In the genomic region with DNA sequence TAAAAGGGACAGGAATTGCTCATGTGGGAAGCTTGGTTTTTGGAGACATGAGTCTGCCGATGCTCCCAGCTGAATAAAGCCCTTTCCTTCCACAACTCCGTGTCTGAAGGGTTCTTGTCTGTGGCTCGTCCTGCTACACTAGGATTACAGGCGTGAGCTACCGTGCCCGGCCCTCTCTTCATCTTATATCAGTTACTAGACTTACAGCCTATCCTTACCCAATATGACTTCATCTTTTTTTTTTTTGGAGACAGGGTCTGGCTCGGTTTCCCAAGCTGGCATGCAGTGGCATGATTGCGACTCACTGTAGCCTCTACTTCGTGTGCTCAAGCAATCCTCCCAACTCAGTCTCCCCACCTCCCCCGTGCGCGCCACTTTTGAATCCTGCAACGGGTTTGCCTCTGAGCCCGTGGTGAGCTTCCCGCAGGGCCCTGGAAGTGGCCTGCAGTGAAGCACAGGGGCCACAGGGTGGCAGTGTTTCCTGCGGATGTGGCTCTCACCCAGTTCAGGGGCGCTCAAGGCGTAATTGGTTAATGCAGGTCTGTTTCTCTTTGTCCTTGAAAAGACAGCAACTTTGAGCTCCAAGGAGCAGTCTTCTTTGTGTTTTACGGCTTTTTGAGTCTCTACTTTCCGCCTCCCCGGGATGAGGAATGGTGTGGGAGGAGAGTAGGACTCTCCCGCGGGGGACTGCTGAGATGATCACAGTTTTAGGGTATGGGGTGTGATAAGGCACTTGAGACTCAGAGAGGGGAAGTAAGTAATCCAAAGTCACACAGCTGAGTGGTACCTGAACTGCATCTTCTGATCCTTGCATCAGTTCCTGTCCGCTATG, we compare ENCODE assay signal across 7 cellular contexts. TPM values are rescaled to one million over a fixed set of nuclear protein-coding genes. Genes with fewer than 3 reads are reported as not detected.
A peak's percentile ranks its signal among the peaks of the same experiment; 100 is the strongest.
DNase-seq lines count a peak whose midpoint lies in the region; ATAC-seq and TF ChIP-seq lines count a peak whose summit lies in the region.

No MANE protein-coding gene starts in this region.

- no peak overlapping the region for H3K4me2 ChIP-seq in OCI-LY1 (ENCODE audit: low read length)

- DNase-seq in HPDE6-E6E7 (ENCODE audit: extremely low spot score) (peak; percentile 69), activated T-cell treated with anti-CD3 and anti-CD28 coated beads for 4 hours (peak; percentile 59)
- peak; percentile 66 to 72 for DNase-seq in stimulated activated naive CD8-positive, alpha-beta T cell treated with anti-CD3 and anti-CD28 coated beads, Interleukin-15, amount 100 ng/mL, for 72 hours

- H3K4me1 Mint-ChIP-seq in nephron: no peaks in the 10 kb centered on the region
- peaks cover 11% of the 10 kb centered on the region for H3K4me1 Mint-ChIP-seq in stimulated activated naive CD8-positive, alpha-beta T cell treated with anti-CD3 and anti-CD28 coated beads, Interleukin-15, amount 100 ng/mL, for 72 hours

- no peaks in the 10 kb centered on the region for H3K36me3 ChIP-seq in OCI-LY1 (ENCODE audit: insufficient read depth, low read length)

- H3K9me3 Mint-ChIP-seq in nephron: no peaks in the 10 kb centered on the region
- no peaks in the 10 kb centered on the region for H3K9me3 Mint-ChIP-seq in stimulated activated naive CD8-positive, alpha-beta T cell treated with anti-CD3 and anti-CD28 coated beads, Interleukin-15, amount 100 ng/mL, for 72 hours

- no peaks in the 10 kb centered on the region for H4K20me1 ChIP-seq in OCI-LY1 (ENCODE audit: insufficient read depth, low read length)

- ATAC-seq in esophagus mucosa: peak; percentile 90
- ATAC-seq in stimulated activated naive CD8-positive, alpha-beta T cell treated with anti-CD3 and anti-CD28 coated beads, Interleukin-15, amount 100 ng/mL, for 72 hours: peak; percentile 94

- H3K4me1 ChIP-seq in OCI-LY1 (ENCODE audit: insufficient read depth, low read length, severe bottlenecking): no peaks in the 10 kb centered on the region

- H2AFZ ChIP-seq in OCI-LY1 (ENCODE audit: low read length): no peak overlapping the region

- peak overlapping the region in 1 of 3 experiments; percentile 10 for H3K4me3 Mint-ChIP-seq in nephron
- H3K4me3 Mint-ChIP-seq in stimulated activated naive CD8-positive, alpha-beta T cell treated with anti-CD3 and anti-CD28 coated beads, Interleukin-15, amount 100 ng/mL, for 72 hours: peak overlapping the region; percentile 62

- no peaks in the 10 kb centered on the region for H3F3A ChIP-seq in OCI-LY1 (ENCODE audit: insufficient read depth, low read length)

- peaks cover 15% of the 10 kb centered on the region for H3K27me3 Mint-ChIP-seq in nephron (ENCODE audit: low read depth)
- peaks cover 21% of the 10 kb centered on the region for H3K27me3 Mint-ChIP-seq in stimulated activated naive CD8-positive, alpha-beta T cell treated with anti-CD3 and anti-CD28 coated beads, Interleukin-15, amount 100 ng/mL, for 72 hours

- H3K9ac ChIP-seq in OCI-LY1 (ENCODE audit: low read length): no peak overlapping the region

- no peaks in the 10 kb centered on the region for H3K9me3 ChIP-seq in OCI-LY1 (ENCODE audit: low read length)

- H3K27ac Mint-ChIP-seq in nephron: no peak overlapping the region
- no peak overlapping the region for H3K27ac Mint-ChIP-seq in stimulated activated naive CD8-positive, alpha-beta T cell treated with anti-CD3 and anti-CD28 coated beads, Interleukin-15, amount 100 ng/mL, for 72 hours

- H3K4me3 ChIP-seq in GM12875 (ENCODE audit: low read depth, low read length) (no peak overlapping the region), OCI-LY1 (ENCODE audit: low read depth, low read length, poor library complexity, severe bottlenecking) (no peak overlapping the region)

- no peaks in the 10 kb centered on the region for H3K36me3 Mint-ChIP-seq in nephron (ENCODE audit: low read depth)

- TF ChIP-seq CTCF in GM12875 (IDR thresholded peaks at IDR 0.05; ENCODE audit: borderline replicate concordance, insufficient read depth, low read depth, low read length) (peak; percentile 94), OCI-LY1 (IDR thresholded peaks at IDR 0.05; ENCODE audit: low read length) (peak; percentile 92), nephron (IDR thresholded peaks at IDR 0.05; ENCODE audit: unreplicated experiment in 3 of 3) (peak; percentile 96 to 99 (median 97))

- no peak overlapping the region for H3K27ac ChIP-seq in OCI-LY1 (ENCODE audit: low read depth, low read length, poor library complexity, severe bottlenecking)

- H3K9me2 ChIP-seq in OCI-LY1 (ENCODE audit: low read depth, low read length): no peaks in the 10 kb centered on the region

- no peaks in the 10 kb centered on the region for H3K27me3 ChIP-seq in OCI-LY1 (ENCODE audit: insufficient read depth, low read length)

- no peaks in the 10 kb centered on the region for H3K79me2 ChIP-seq in OCI-LY1 (ENCODE audit: insufficient read depth, low read length)

RNA-seq across cellular contexts. Expression of a gene that starts 22.7 kb away (rescaled TPM):
- total RNA-seq in esophagus mucosa: 3.1 TPM
